In the genomic region with DNA sequence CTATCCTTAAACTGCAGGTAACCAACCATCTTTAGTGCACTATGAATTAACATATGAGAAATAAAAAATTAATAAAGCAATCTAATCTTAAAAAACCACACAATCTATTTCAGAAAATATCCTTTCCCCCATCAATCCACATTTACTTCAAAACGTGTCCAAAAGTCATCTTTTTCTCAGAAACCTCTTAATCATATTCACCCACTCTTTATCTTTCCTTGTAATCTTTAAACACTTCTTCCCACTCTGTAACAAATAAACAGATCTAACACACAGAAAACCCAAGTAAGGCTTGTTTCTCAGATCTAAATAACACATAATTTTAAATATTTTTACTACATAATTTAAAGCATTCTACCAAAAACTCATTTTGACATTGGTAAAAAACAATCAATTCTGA, we compare ENCODE assay signal across 21 cellular contexts. TPM values are rescaled to one million over a fixed set of nuclear protein-coding genes. Genes with fewer than 3 reads are reported as not detected.
DNase-seq lines count a peak whose midpoint lies in the region; ATAC-seq and TF ChIP-seq lines count a peak whose summit lies in the region.
"Had no signal": no experiment of that assay in that cellular context is flagged by ENCODE, and none has a peak within 500 bp of the region (broad histone marks: within the 10 kb centered on the region; RNA-seq: fewer than 3 reads in every experiment).

No MANE protein-coding gene starts in this region.

- ATAC-seq in activated CD4-positive, alpha-beta T cell treated with anti-CD3 and anti-CD28 coated beads for 36 hours = no peak
- ATAC-seq in T-helper 17 cell (no peak), HG02938 (IDR thresholded peaks at IDR 0.05; ENCODE audit: unreplicated experiment) (no peak), GM23338 (no peak), PC-3 (no peak)

- H3F3A ChIP-seq in GM23338 (replicated peaks; ENCODE audit: low read depth) (no peaks in the 10 kb centered on the region; the same call in 1 of the 2 replicates), PC-3 (ENCODE audit: low read length, unreplicated experiment) (no peaks in the 10 kb centered on the region)

- peaks cover 23% of the 10 kb centered on the region for H3K36me3 Mint-ChIP-seq in activated CD4-positive, alpha-beta T cell treated with anti-CD3 and anti-CD28 coated beads, Interleukin-2, amount 10 ng/mL, durations not matched to agents 7 days and 5 days (ENCODE audit: low read depth)
- peaks cover 8% of the 10 kb centered on the region for H3K36me3 Mint-ChIP-seq in activated CD4-positive, alpha-beta T cell treated with anti-CD3 and anti-CD28 coated beads for 36 hours (ENCODE audit: low read depth)
- peaks cover 9 to 12% of the 10 kb centered on the region in 2 donors for H3K36me3 Mint-ChIP-seq in CD4-positive, alpha-beta memory T cell
- no peaks in the 10 kb centered on the region for H3K36me3 Mint-ChIP-seq in T-helper 17 cell (ENCODE audit: low read depth)
- H3K36me3 Mint-ChIP-seq in activated naive CD8-positive, alpha-beta T cell treated with anti-CD3 and anti-CD28 coated beads for 36 hours = peaks cover 4% of the 10 kb centered on the region
- peaks cover 16% of the 10 kb centered on the region; the same call in 2 of the 3 replicates for H3K36me3 Mint-ChIP-seq in GM23338 (ENCODE audit: low read depth)

- H3K4me2 ChIP-seq in GM23338 (no peak overlapping the region), PC-3 (ENCODE audit: low read length) (no peak overlapping the region)
- H3K4me2 ChIP-seq: BLaER1, KMS-11 had no signal

- peaks cover 3% of the 10 kb centered on the region for H3K9me3 Mint-ChIP-seq in activated CD4-positive, alpha-beta T cell treated with anti-CD3 and anti-CD28 coated beads, Interleukin-2, amount 10 ng/mL, durations not matched to agents 7 days and 5 days
- H3K9me3 Mint-ChIP-seq in activated CD4-positive, alpha-beta T cell treated with anti-CD3 and anti-CD28 coated beads for 36 hours (ENCODE audit: low read depth) = peaks cover 2% of the 10 kb centered on the region
- peaks cover 0 to 3% (median 0%) of the 10 kb centered on the region in 8 donors for H3K9me3 Mint-ChIP-seq in CD4-positive, alpha-beta memory T cell
- H3K9me3 Mint-ChIP-seq in activated naive CD8-positive, alpha-beta T cell treated with anti-CD3 and anti-CD28 coated beads for 36 hours = no peaks in the 10 kb centered on the region
- H3K9me3 Mint-ChIP-seq in GM23338 = no peaks in the 10 kb centered on the region
- H3K9me3 Mint-ChIP-seq: CD8-positive, alpha-beta memory T cell; H9 had no signal

- POLR2A ChIA-PET in activated CD4-positive, alpha-beta T cell treated with anti-CD3 and anti-CD28 coated beads, Interleukin-2, amount 10 ng/mL, durations not matched to agents 7 days and 5 days (lab: Charles Lee) = no interaction called here
- POLR2A ChIA-PET in activated CD4-positive, alpha-beta T cell treated with anti-CD3 and anti-CD28 coated beads for 36 hours (lab: Charles Lee) = no interaction called here
- POLR2A ChIA-PET in CD4-positive, alpha-beta memory T cell (lab: Charles Lee; ENCODE audit: partially characterized antibody) = no interaction called here
- POLR2A ChIA-PET in PC-3 (lab: Charles Lee; ENCODE audit: unreplicated experiment) = no interaction called here

- H4K20me1 ChIP-seq in GM23338 (replicated peaks; ENCODE audit: insufficient read depth) = peaks cover 44% of the 10 kb centered on the region
- peaks cover 15% of the 10 kb centered on the region; the same call in 1 of the 2 replicates for H4K20me1 ChIP-seq in PC-3 (ENCODE audit: low read length)

- no peaks in the 10 kb centered on the region for H3K27me3 Mint-ChIP-seq in activated CD4-positive, alpha-beta T cell treated with anti-CD3 and anti-CD28 coated beads, Interleukin-2, amount 10 ng/mL, durations not matched to agents 7 days and 5 days
- H3K27me3 Mint-ChIP-seq in activated CD4-positive, alpha-beta T cell treated with anti-CD3 and anti-CD28 coated beads for 36 hours = no peaks in the 10 kb centered on the region
- no peaks in the 10 kb centered on the region for H3K27me3 Mint-ChIP-seq in CD4-positive, alpha-beta memory T cell
- H3K27me3 Mint-ChIP-seq in T-helper 17 cell (no peaks in the 10 kb centered on the region), GM23338 (ENCODE audit: insufficient read depth, low read depth, poor library complexity) (peaks cover 6% of the 10 kb centered on the region)
- no peaks in the 10 kb centered on the region for H3K27me3 Mint-ChIP-seq in activated naive CD8-positive, alpha-beta T cell treated with anti-CD3 and anti-CD28 coated beads for 36 hours
- H3K27me3 Mint-ChIP-seq: CD8-positive, alpha-beta memory T cell had no signal

- H2AFZ ChIP-seq in GM23338 (no peak overlapping the region), PC-3 (ENCODE audit: low read length) (no peak overlapping the region)

- peaks cover 51% of the 10 kb centered on the region for H3K4me1 Mint-ChIP-seq in activated CD4-positive, alpha-beta T cell treated with anti-CD3 and anti-CD28 coated beads, Interleukin-2, amount 10 ng/mL, durations not matched to agents 7 days and 5 days
- H3K4me1 Mint-ChIP-seq in activated CD4-positive, alpha-beta T cell treated with anti-CD3 and anti-CD28 coated beads for 36 hours = peaks cover 42% of the 10 kb centered on the region
- H3K4me1 Mint-ChIP-seq in CD4-positive, alpha-beta memory T cell = peaks cover 31 to 55% (median 40%) of the 10 kb centered on the region in 4 donors
- H3K4me1 Mint-ChIP-seq in T-helper 17 cell = peaks cover 38% of the 10 kb centered on the region
- peaks cover 31% of the 10 kb centered on the region for H3K4me1 Mint-ChIP-seq in activated naive CD8-positive, alpha-beta T cell treated with anti-CD3 and anti-CD28 coated beads for 36 hours
- peaks cover 33% of the 10 kb centered on the region for H3K4me1 Mint-ChIP-seq in GM23338

- TF ChIP-seq CTCF in GM23338 (conservative IDR thresholded peaks at IDR 0.05; ENCODE audit: low read depth in 2 of 2) (no peak), PC-3 (conservative IDR thresholded peaks at IDR 0.05; ENCODE audit: low read depth, low read length) (no peak)

- CTCF ChIA-PET in activated CD4-positive, alpha-beta T cell treated with anti-CD3 and anti-CD28 coated beads, Interleukin-2, amount 10 ng/mL, durations not matched to agents 7 days and 5 days (lab: Charles Lee) = no interaction called here
- CTCF ChIA-PET in activated CD4-positive, alpha-beta T cell treated with anti-CD3 and anti-CD28 coated beads for 36 hours (lab: Charles Lee) = no interaction called here
- CTCF ChIA-PET in CD4-positive, alpha-beta memory T cell (lab: Charles Lee; ENCODE audit: partially characterized antibody) = no interaction called here
- CTCF ChIA-PET in PC-3 (lab: Charles Lee) = no interaction called here

- H3K9ac ChIP-seq in PC-3 (ENCODE audit: low read length) = no peak overlapping the region
- H3K9ac ChIP-seq: BLaER1, KMS-11 had no signal

- no peak overlapping the region for H3K27ac ChIP-seq in CD4-positive, alpha-beta memory T cell (ENCODE audit: low read depth, low read length)
- H3K27ac ChIP-seq in GM23338 (ENCODE audit: low read depth) = no peak overlapping the region
- H3K27ac ChIP-seq in PC-3 (ENCODE audit: low read length) = no peak overlapping the region
- H3K27ac ChIP-seq: BLaER1, KMS-11, RWPE1 had no signal

- H3K79me2 ChIP-seq in GM23338 (replicated peaks; ENCODE audit: insufficient read depth) (peaks cover 92% of the 10 kb centered on the region), PC-3 (ENCODE audit: low read length) (peaks cover 38% of the 10 kb centered on the region)

- H3K9me3 ChIP-seq in CD4-positive, alpha-beta memory T cell (ENCODE audit: control insufficient read depth in 1 of 2, low read length in 2 of 2) = no peaks in the 10 kb centered on the region
- H3K9me3 ChIP-seq in T-helper 17 cell (ENCODE audit: control insufficient read depth, low read length, poor library complexity, severe bottlenecking) (no peaks in the 10 kb centered on the region), PC-3 (ENCODE audit: low read length) (no peaks in the 10 kb centered on the region)

- peak overlapping the region; percentile 71 for H3K27ac Mint-ChIP-seq in activated CD4-positive, alpha-beta T cell treated with anti-CD3 and anti-CD28 coated beads, Interleukin-2, amount 10 ng/mL, durations not matched to agents 7 days and 5 days
- no peak overlapping the region for H3K27ac Mint-ChIP-seq in activated CD4-positive, alpha-beta T cell treated with anti-CD3 and anti-CD28 coated beads for 36 hours
- peak overlapping the region in 5 of 7 donors; percentile 22 to 71 (median 30) for H3K27ac Mint-ChIP-seq in CD4-positive, alpha-beta memory T cell
- H3K27ac Mint-ChIP-seq in T-helper 17 cell (peak overlapping the region; percentile 85), GM23338 (no peak overlapping the region)
- H3K27ac Mint-ChIP-seq in activated naive CD8-positive, alpha-beta T cell treated with anti-CD3 and anti-CD28 coated beads for 36 hours = peak overlapping the region; percentile 9
- H3K27ac Mint-ChIP-seq: H9 had no signal

- H3K9me2 ChIP-seq in GM23338 (ENCODE audit: insufficient read depth) (no peaks in the 10 kb centered on the region), PC-3 (replicated peaks; ENCODE audit: low read length) (no peaks in the 10 kb centered on the region)

- peaks cover 31% of the 10 kb centered on the region for H3K4me1 ChIP-seq in CD4-positive, alpha-beta memory T cell (ENCODE audit: insufficient read depth, low read length)
- H3K4me1 ChIP-seq in GM23338 (ENCODE audit: insufficient read depth) = peaks cover 15% of the 10 kb centered on the region
- H3K4me1 ChIP-seq in PC-3 (ENCODE audit: insufficient read depth, low read length) = no peaks in the 10 kb centered on the region

- peak overlapping the region; percentile 48 for H3K4me3 Mint-ChIP-seq in activated CD4-positive, alpha-beta T cell treated with anti-CD3 and anti-CD28 coated beads, Interleukin-2, amount 10 ng/mL, durations not matched to agents 7 days and 5 days
- H3K4me3 Mint-ChIP-seq in activated CD4-positive, alpha-beta T cell treated with anti-CD3 and anti-CD28 coated beads for 36 hours = no peak overlapping the region
- peak overlapping the region in 6 of 8 donors; percentile 1 to 54 (median 16) for H3K4me3 Mint-ChIP-seq in CD4-positive, alpha-beta memory T cell
- H3K4me3 Mint-ChIP-seq in T-helper 17 cell (peak overlapping the region; percentile 78), GM23338 (no peak overlapping the region)
- H3K4me3 Mint-ChIP-seq in activated naive CD8-positive, alpha-beta T cell treated with anti-CD3 and anti-CD28 coated beads for 36 hours = no peak overlapping the region
- H3K4me3 Mint-ChIP-seq: CD8-positive, alpha-beta memory T cell; H9 had no signal

- no TSS peak for BruUV-seq in PC-3 (replicated peaks; lab: Mats Ljungman, UMichigan)

- H3K4me3 ChIP-seq in CD4-positive, alpha-beta memory T cell (ENCODE audit: low read length in 2 of 2) = no peak overlapping the region
- H3K4me3 ChIP-seq in GM23338 (no peak overlapping the region), PC-3 (ENCODE audit: low read length) (no peak overlapping the region)
- H3K4me3 ChIP-seq: BLaER1 had no signal

- H3K36me3 ChIP-seq in CD4-positive, alpha-beta memory T cell (ENCODE audit: insufficient read depth, low read length) = no peaks in the 10 kb centered on the region
- H3K36me3 ChIP-seq in GM23338 (ENCODE audit: insufficient read depth) (0 out of 2 replicates have a peak, but pooled peaks cover 4% of the 10 kb centered on the region), PC-3 (ENCODE audit: low read depth, low read length) (peaks cover 3% of the 10 kb centered on the region)

- intact Hi-C loops in activated CD4-positive, alpha-beta T cell treated with anti-CD3 and anti-CD28 coated beads for 36 hours (cut with DNase I, micrococcal nuclease) = no loop called here
- intact Hi-C loops in CD4-positive, alpha-beta memory T cell (cut with micrococcal nuclease) = no loop called here
- intact Hi-C loops in PC-3 (cut with micrococcal nuclease) = loop anchor here (5.0 kb wide), 1 partner anchor 44 kb away; a partner anchor contains a TSS

- DNase-seq in activated CD4-positive, alpha-beta T cell treated with anti-CD3 and anti-CD28 coated beads, Interleukin-2, amount 10 ng/mL, durations not matched to agents 7 days and 5 days = no peak
- DNase-seq in activated CD4-positive, alpha-beta T cell treated with anti-CD3 and anti-CD28 coated beads for 36 hours = no peak
- DNase-seq in CD4-positive, alpha-beta memory T cell = no peak
- DNase-seq in T-helper 17 cell = no peak
- DNase-seq in activated naive CD8-positive, alpha-beta T cell treated with anti-CD3 and anti-CD28 coated beads for 36 hours = no peak
- no peak for DNase-seq in GM23338 (ENCODE audit: low spot score)
- DNase-seq in PC-3 = no peak
- DNase-seq: CD8-positive, alpha-beta memory T cell; H9; NCI-H1048; NCI-H1436 treated with DMSO at 0.1 percent for 48 hours; NCI-H2029 treated with DMSO at 0.1 percent for 48 hours; NCI-H2171 treated with DMSO at 0.1 percent for 48 hours; NCI-H446 treated with DMSO at 0.1 percent for 48 hours; NCI-H748 treated with DMSO at 0.1 percent for 48 hours had no signal

- no peaks in the 10 kb centered on the region for H3K27me3 ChIP-seq in CD4-positive, alpha-beta memory T cell (ENCODE audit: insufficient read depth, low read length)
- H3K27me3 ChIP-seq in GM23338 (ENCODE audit: insufficient read depth) = no peaks in the 10 kb centered on the region
- no peaks in the 10 kb centered on the region for H3K27me3 ChIP-seq in PC-3 (ENCODE audit: low read length)
- H3K27me3 ChIP-seq: BLaER1 had no signal

RNA-seq across cellular contexts. Expression of a gene that starts 44.4 kb away (rescaled TPM):
- not detected for total RNA-seq in activated CD4-positive, alpha-beta T cell treated with anti-CD3 and anti-CD28 coated beads, Interleukin-2, amount 10 ng/mL, durations not matched to agents 7 days and 5 days
- not detected for total RNA-seq in activated CD4-positive, alpha-beta T cell treated with anti-CD3 and anti-CD28 coated beads for 36 hours
- total RNA-seq in CD4-positive, alpha-beta memory T cell = not detected
- polyA plus RNA-seq in CD4-positive, alpha-beta memory T cell = not detected
- total RNA-seq in T-helper 17 cell (not detected), PC-3 (2014; rRNA removed) (not detected in 2 replicates)
- total RNA-seq in activated naive CD8-positive, alpha-beta T cell treated with anti-CD3 and anti-CD28 coated beads for 36 hours = not detected
- total RNA-seq in GM23338 (2014; rRNA removed; shearing (Covaris generic)) = not detected in 2 replicates
- polyA plus RNA-seq in GM23338 (2016; fragmentation: Nextera tagmentation; extraction: Ambion mirVana) = not detected in 2 replicates
- total RNA-seq: CD8-positive, alpha-beta memory T cell; Daoy; H9; MCF 10A had no signal
- polyA plus RNA-seq: CD8-positive, alpha-beta memory T cell had no signal

RNA-seq across cellular contexts. Expression of a gene that starts 45.2 kb away (rescaled TPM):
- total RNA-seq in activated CD4-positive, alpha-beta T cell treated with anti-CD3 and anti-CD28 coated beads, Interleukin-2, amount 10 ng/mL, durations not matched to agents 7 days and 5 days = 10 to 100 TPM; 10.3 to 11.5 TPM
- total RNA-seq in activated CD4-positive, alpha-beta T cell treated with anti-CD3 and anti-CD28 coated beads for 36 hours = 1 to 10 TPM; 6.0 to 6.1 TPM
- 1 to 10 TPM; 6.3 TPM for total RNA-seq in CD4-positive, alpha-beta memory T cell
- 1 to 10 TPM; 2.2 to 5.8 TPM for polyA plus RNA-seq in CD4-positive, alpha-beta memory T cell
- total RNA-seq in T-helper 17 cell (1 to 10 TPM; 3.5 to 3.9 TPM), PC-3 (2014; rRNA removed) (22.6 and 23.8 TPM in 2 replicates)
- total RNA-seq in activated naive CD8-positive, alpha-beta T cell treated with anti-CD3 and anti-CD28 coated beads for 36 hours = 1 to 10 TPM; 8.3 to 9.1 TPM
- 44.2 and 46.3 TPM in 2 replicates for total RNA-seq in GM23338 (2014; rRNA removed; shearing (Covaris generic))
- polyA plus RNA-seq in GM23338 (2016; fragmentation: Nextera tagmentation; extraction: Ambion mirVana) = 15.5 and 17.9 TPM in 2 replicates

RNA-seq across cellular contexts. Expression of a gene that starts 50.3 kb away (rescaled TPM):
- 100 to 1,000 TPM; 299 to 312 TPM for total RNA-seq in activated CD4-positive, alpha-beta T cell treated with anti-CD3 and anti-CD28 coated beads, Interleukin-2, amount 10 ng/mL, durations not matched to agents 7 days and 5 days
- total RNA-seq in activated CD4-positive, alpha-beta T cell treated with anti-CD3 and anti-CD28 coated beads for 36 hours = 100 to 1,000 TPM in 1 of 2 experiments, 10 to 100 TPM in 1; 83.1 to 144 TPM
- 100 to 1,000 TPM; 306 to 314 TPM for total RNA-seq in CD4-positive, alpha-beta memory T cell
- 100 to 1,000 TPM in 1 of 2 donors, 10 to 100 TPM in 1; 24.6 to 161 TPM for polyA plus RNA-seq in CD4-positive, alpha-beta memory T cell
- total RNA-seq in T-helper 17 cell (100 to 1,000 TPM; 403 to 408 TPM), PC-3 (2014; rRNA removed) (25.7 and 30.1 TPM in 2 replicates)
- total RNA-seq in activated naive CD8-positive, alpha-beta T cell treated with anti-CD3 and anti-CD28 coated beads for 36 hours = 10 to 100 TPM; 83.7 to 93.2 TPM
- total RNA-seq in GM23338 (2014; rRNA removed; shearing (Covaris generic)) = 17.8 and 19.6 TPM in 2 replicates
- polyA plus RNA-seq in GM23338 (2016; fragmentation: Nextera tagmentation; extraction: Ambion mirVana) = 7.5 and 9.3 TPM in 2 replicates

Comparison
In these comparisons a context has a peak if more than half of its experiments do, and no peak if none do; other contexts are left out.
1. H3K27ac Mint-ChIP-seq: peak in activated CD4-positive, alpha-beta T cell treated with anti-CD3 and anti-CD28 coated beads, Interleukin-2, amount 10 ng/mL, durations not matched to agents 7 days and 5 days (single experiment), CD4-positive, alpha-beta memory T cell (5 of 7), T-helper 17 cell (single experiment) and activated naive CD8-positive, alpha-beta T cell treated with anti-CD3 and anti-CD28 coated beads for 36 hours (single experiment); none in activated CD4-positive, alpha-beta T cell treated with anti-CD3 and anti-CD28 coated beads for 36 hours (single experiment) and GM23338 (single experiment).
2. H3K4me3 Mint-ChIP-seq: peak in activated CD4-positive, alpha-beta T cell treated with anti-CD3 and anti-CD28 coated beads, Interleukin-2, amount 10 ng/mL, durations not matched to agents 7 days and 5 days (single experiment), CD4-positive, alpha-beta memory T cell (6 of 8) and T-helper 17 cell (single experiment); none in activated CD4-positive, alpha-beta T cell treated with anti-CD3 and anti-CD28 coated beads for 36 hours (single experiment), activated naive CD8-positive, alpha-beta T cell treated with anti-CD3 and anti-CD28 coated beads for 36 hours (single experiment) and GM23338 (single experiment).